ENCODE assay signal across 25 cellular contexts in genomic region chr6:98576811-98577210, GRCh38.
"Had no signal": no experiment of that assay in that cellular context is flagged by ENCODE, and none has a peak within 500 bp of the region (broad histone marks: within the 10 kb centered on the region; RNA-seq: fewer than 3 reads in every experiment).

No MANE protein-coding gene starts in this region.

- ATAC-seq: left lobe of liver, lower lobe of right lung, natural killer cell, T-helper 17 cell had no signal

- H3K4me1 ChIP-seq: lower lobe of right lung, spleen had no signal

- H3K4me3 ChIP-seq: lower lobe of right lung, sigmoid colon, spleen, upper lobe of left lung had no signal

- DNase-seq: activated CD4-positive, alpha-beta memory T cell treated with anti-CD3 and anti-CD28 coated beads for 36 hours; activated CD4-positive, alpha-beta T cell treated with anti-CD3 and anti-CD28 coated beads for 48 hours; activated CD4-positive, CD25-positive, alpha-beta regulatory T cell; activated effector memory CD4-positive, alpha-beta T cell treated with anti-CD3 and anti-CD28 coated beads, Interleukin-2, amount 50 U/mL, for 16 hours; activated naive CD4-positive, alpha-beta T cell treated with anti-CD3 and anti-CD28 coated beads, Interleukin-2, amount 10 ng/mL, durations not matched to agents 7 days and 5 days; activated T-cell treated with anti-CD3 and anti-CD28 coated beads, Interleukin-2, amount 50 U/mL, for 48 hours; amygdala; central memory CD4-positive, alpha-beta T cell; dermis blood vessel endothelial cell; effector CD8-positive, alpha-beta T cell; erythroblast; foreskin fibroblast; immature natural killer cell; lower lobe of right lung; mesendoderm; natural killer cell; retina; sigmoid colon; spleen; stimulated activated CD4-positive, alpha-beta T cell treated with anti-CD3 and anti-CD28 coated beads, Interleukin-4, amount 100 ng/mL, for 1 hour; stimulated activated naive CD4-positive, alpha-beta T cell treated with Interleukin-2 at 50 U/mL for 16 hours; T-helper 17 cell; upper lobe of left lung had no signal

- H3K4me1 Mint-ChIP-seq: activated naive CD4-positive, alpha-beta T cell treated with anti-CD3 and anti-CD28 coated beads, Interleukin-2, amount 10 ng/mL, durations not matched to agents 7 days and 5 days; immature natural killer cell; natural killer cell; T-helper 17 cell had no signal

- H3K36me3 ChIP-seq: lower lobe of right lung, sigmoid colon, spleen, upper lobe of left lung had no signal

- H3K27me3 ChIP-seq: sigmoid colon, spleen, upper lobe of left lung had no signal

- H3K27ac Mint-ChIP-seq: activated CD4-positive, alpha-beta memory T cell treated with anti-CD3 and anti-CD28 coated beads for 36 hours; activated naive CD4-positive, alpha-beta T cell treated with anti-CD3 and anti-CD28 coated beads, Interleukin-2, amount 10 ng/mL, durations not matched to agents 7 days and 5 days; immature natural killer cell; natural killer cell; progenitor cell of endocrine pancreas; T-helper 17 cell had no signal

- H3K9me3 Mint-ChIP-seq: activated CD4-positive, alpha-beta memory T cell treated with anti-CD3 and anti-CD28 coated beads for 36 hours; activated naive CD4-positive, alpha-beta T cell treated with anti-CD3 and anti-CD28 coated beads, Interleukin-2, amount 10 ng/mL, durations not matched to agents 7 days and 5 days had no signal

- H3K27me3 Mint-ChIP-seq: activated CD4-positive, alpha-beta memory T cell treated with anti-CD3 and anti-CD28 coated beads for 36 hours; activated naive CD4-positive, alpha-beta T cell treated with anti-CD3 and anti-CD28 coated beads, Interleukin-2, amount 10 ng/mL, durations not matched to agents 7 days and 5 days; progenitor cell of endocrine pancreas; T-helper 17 cell had no signal

- H3K27ac ChIP-seq: lower lobe of right lung, sigmoid colon, spleen, upper lobe of left lung had no signal

- H3K9me3 ChIP-seq: lower lobe of right lung, sigmoid colon, spleen, upper lobe of left lung had no signal

- H3K36me3 Mint-ChIP-seq: activated CD4-positive, alpha-beta memory T cell treated with anti-CD3 and anti-CD28 coated beads for 36 hours; activated naive CD4-positive, alpha-beta T cell treated with anti-CD3 and anti-CD28 coated beads, Interleukin-2, amount 10 ng/mL, durations not matched to agents 7 days and 5 days; immature natural killer cell; natural killer cell had no signal

- H3K4me3 Mint-ChIP-seq: activated CD4-positive, alpha-beta memory T cell treated with anti-CD3 and anti-CD28 coated beads for 36 hours; activated naive CD4-positive, alpha-beta T cell treated with anti-CD3 and anti-CD28 coated beads, Interleukin-2, amount 10 ng/mL, durations not matched to agents 7 days and 5 days; immature natural killer cell; natural killer cell; T-helper 17 cell had no signal
